ENCODE assay signal across 21 cellular contexts in genomic region chr2:239122711-239123110, GRCh38.
DNase-seq lines count a peak whose midpoint lies in the region; ATAC-seq and TF ChIP-seq lines count a peak whose summit lies in the region.
"Had no signal": no experiment of that assay in that cellular context is flagged by ENCODE, and none has a peak within 500 bp of the region (broad histone marks: within the 10 kb centered on the region; RNA-seq: fewer than 3 reads in every experiment).

No MANE protein-coding gene starts in this region.

- DNase-seq in heart left ventricle = peak in 1 of 5 donors; percentile 52
- DNase-seq in left ventricle myocardium superior = no peak
- peak; percentile 41 for DNase-seq in ELF-1 (ENCODE audit: low read depth, low spot score)
- peak; percentile 74 for DNase-seq in glutamatergic neuron
- DNase-seq in EL = no peak
- DNase-seq: 8988T, DMS79, H9, MG63, NCI-H1417, NCI-H187, NCI-H446 treated with DMSO at 0.1 percent for 48 hours, NCI-H526 treated with DMSO at 0.1 percent for 48 hours, OCI-M1 had no signal

- WGBS in heart left ventricle, 4 donors = 87 to 91% (median 88%) methylated on average over 11 of the region's 11 CpGs

- H3K27me3 ChIP-seq in heart left ventricle = no peaks in the 10 kb centered on the region
- H3K27me3 ChIP-seq: MG63 had no signal

- H3K36me3 ChIP-seq in heart left ventricle = peaks cover 0 to 40% (median 31%) of the 10 kb centered on the region in 9 donors

- ATAC-seq in heart left ventricle (no peak), left ventricle myocardium superior (no peak), esophagus mucosa (no peak)
- ATAC-seq: GM12878, HepG2, K562 had no signal

- peaks cover 7% of the 10 kb centered on the region for H3K36me3 Mint-ChIP-seq in glutamatergic neuron (ENCODE audit: unreplicated experiment)

- peaks cover 0 to 23% (median 7%) of the 10 kb centered on the region in 12 donors for H3K4me1 ChIP-seq in heart left ventricle

- no peak overlapping the region for H3K4me3 ChIP-seq in heart left ventricle
- H3K4me3 ChIP-seq: GM12878, K562, MG63 had no signal

- H3K27ac ChIP-seq in heart left ventricle (peak overlapping the region in 7 of 12 donors; percentile 24 to 77 (median 68)), temporal lobe (ENCODE audit: low read depth, low read length) (peak overlapping the region; percentile 90)
- H3K27ac ChIP-seq: HL-60 had no signal

- H3K9me3 Mint-ChIP-seq in glutamatergic neuron (ENCODE audit: unreplicated experiment) = peaks cover 11% of the 10 kb centered on the region

- no peaks in the 10 kb centered on the region for H3K9me3 ChIP-seq in heart left ventricle
- H3K9me3 ChIP-seq: MG63 had no signal

- intact Hi-C loops in heart left ventricle (cut with DNase I) (no loop called here), left ventricle myocardium superior (cut with micrococcal nuclease) (no loop called here)

- no peak for TF ChIP-seq POLR2A in heart left ventricle (IDR thresholded peaks at IDR 0.05)

- H3K4me1 Mint-ChIP-seq in glutamatergic neuron (ENCODE audit: low read depth, unreplicated experiment) = peaks cover 16% of the 10 kb centered on the region
- H3K4me1 Mint-ChIP-seq: H9 had no signal

- no peak overlapping the region for H3K4me3 Mint-ChIP-seq in glutamatergic neuron (ENCODE audit: unreplicated experiment)
- H3K4me3 Mint-ChIP-seq: CD14-positive monocyte, H9 had no signal

- H3K27ac Mint-ChIP-seq in glutamatergic neuron (ENCODE audit: unreplicated experiment) = peak overlapping the region; percentile 78
- H3K27ac Mint-ChIP-seq: H9 had no signal

- TF ChIP-seq CTCF in heart left ventricle (IDR thresholded peaks at IDR 0.05) (no peak), glutamatergic neuron (IDR thresholded peaks at IDR 0.05; ENCODE audit: partially characterized antibody, unreplicated experiment) (no peak)

- peaks cover 12% of the 10 kb centered on the region for H3K27me3 Mint-ChIP-seq in glutamatergic neuron (ENCODE audit: unreplicated experiment)

Comparison
In these comparisons a context has a peak if more than half of its experiments do, and no peak if none do; other contexts are left out.
1. DNase-seq: peak in ELF-1 (single experiment) and glutamatergic neuron (single experiment); none in left ventricle myocardium superior (single experiment) and EL (single experiment).